17 cellular contexts compared by ENCODE assay signal in genomic region chr2:52402128-52402527, GRCh38.
DNase-seq lines count a peak whose midpoint lies in the region; ATAC-seq, FAIRE-seq and TF ChIP-seq lines count a peak whose summit lies in the region.
"Had no signal": no experiment of that assay in that cellular context is flagged by ENCODE, and none has a peak within 500 bp of the region (broad histone marks: within the 10 kb centered on the region; RNA-seq: fewer than 3 reads in every experiment).

No MANE protein-coding gene starts in this region.

- no peaks in the 10 kb centered on the region for H3K9me3 ChIP-seq in body of pancreas
- H3K9me3 ChIP-seq in pancreas = no peaks in the 10 kb centered on the region
- H3K9me3 ChIP-seq in upper lobe of right lung = no peaks in the 10 kb centered on the region

- TF ChIP-seq POLR2A in body of pancreas (IDR thresholded peaks at IDR 0.05) = no peak

- WGBS in body of pancreas, 2 donors = 33 to 44% methylated on average over 6 of the region's 6 CpGs
- WGBS in pancreas, 2 donors = 35% methylated on average over 6 of the region's 6 CpGs

- peak; percentile 49 for DNase-seq in NCI-H2171 treated with DMSO at 0.1 percent for 48 hours (lab: John Stamatoyannopoulos, UW)
- DNase-seq in NCI-H2171 (lab: John Stamatoyannopoulos, UW) = no peak
- peak; percentile 64 to 78 (median 70) for DNase-seq in body of pancreas
- peak in 5 of 6 donors; percentile 41 to 73 (median 66) for DNase-seq in pancreas
- DNase-seq in stimulated activated CD4-positive, alpha-beta T cell treated with anti-CD3 and anti-CD28 coated beads, Interleukin-15, amount 100 ng/mL, for 24 hours = no peak
- no peak for DNase-seq in upper lobe of right lung
- DNase-seq: Calu3; CD8-positive, alpha-beta T cell; GOT3; H9 had no signal

- peaks cover 9% of the 10 kb centered on the region for H3K4me1 ChIP-seq in body of pancreas
- no peaks in the 10 kb centered on the region for H3K4me1 ChIP-seq in pancreas
- H3K4me1 ChIP-seq in upper lobe of right lung = no peaks in the 10 kb centered on the region

- no peak for FAIRE-seq in pancreas (lab: Jason Lieb, UNC)
- FAIRE-seq: G401.6, GM12891, GM18507, HepG2, HTR-8/SVneo had no signal

- H3K4me3 ChIP-seq in body of pancreas = no peak overlapping the region
- H3K4me3 ChIP-seq in pancreas = no peak overlapping the region
- H3K4me3 ChIP-seq in upper lobe of right lung = no peak overlapping the region
- H3K4me3 ChIP-seq: BLaER1 treated with 17β-estradiol and CSF1 and Interleukin-3, amounts not matched to agents 10 nM and 100 nM had no signal

- H3K27me3 ChIP-seq in body of pancreas (no peaks in the 10 kb centered on the region), pancreas (no peaks in the 10 kb centered on the region), upper lobe of right lung (no peaks in the 10 kb centered on the region)
- H3K27me3 ChIP-seq: BLaER1 treated with 17β-estradiol and CSF1 and Interleukin-3, amounts not matched to agents 10 nM and 100 nM had no signal

- intact Hi-C loops in body of pancreas (cut with DNase I) = no loop called here
- intact Hi-C loops in pancreas (cut with DNase I) = no loop called here
- intact Hi-C loops in upper lobe of right lung (cut with DNase I) = no loop called here

- H3K27ac ChIP-seq in body of pancreas (peak overlapping the region in 1 of 4 donors; percentile 41), pancreas (no peak overlapping the region), upper lobe of right lung (no peak overlapping the region)
- H3K27ac ChIP-seq: BLaER1 treated with 17β-estradiol and CSF1 and Interleukin-3, amounts not matched to agents 10 nM and 100 nM had no signal

- TF ChIP-seq CTCF in body of pancreas (IDR thresholded peaks at IDR 0.05) (no peak), pancreas (IDR thresholded peaks at IDR 0.05) (no peak), upper lobe of right lung (IDR thresholded peaks at IDR 0.05) (no peak)

- ATAC-seq in body of pancreas (peak; percentile 82), pancreas (peak; percentile 87 to 98 (median 92)), GM18520 (IDR thresholded peaks at IDR 0.05; ENCODE audit: unreplicated experiment) (no peak), upper lobe of right lung (no peak)
- ATAC-seq: CD8-positive, alpha-beta T cell; HepG2 had no signal

- H3K36me3 ChIP-seq in body of pancreas (replicated peaks in 1 of 2; ENCODE audit: insufficient read depth in 1 of 2, low read depth in 2 of 2) = no peaks in the 10 kb centered on the region
- no peaks in the 10 kb centered on the region for H3K36me3 ChIP-seq in pancreas
- no peaks in the 10 kb centered on the region for H3K36me3 ChIP-seq in upper lobe of right lung
- H3K36me3 ChIP-seq: BLaER1 treated with 17β-estradiol and CSF1 and Interleukin-3, amounts not matched to agents 10 nM and 100 nM had no signal

Comparison
In these comparisons a context has a peak if more than half of its experiments do, and no peak if none do; other contexts are left out.
1. DNase-seq: peak in NCI-H2171 treated with DMSO at 0.1 percent for 48 hours (single experiment), body of pancreas (4 of 4) and pancreas (5 of 6); none in NCI-H2171 (single experiment), stimulated activated CD4-positive, alpha-beta T cell treated with anti-CD3 and anti-CD28 coated beads, Interleukin-15, amount 100 ng/mL, for 24 hours (single experiment) and upper lobe of right lung (single experiment).
2. ATAC-seq: peak in body of pancreas (single experiment) and pancreas (4 of 4); none in GM18520 (single experiment) and upper lobe of right lung (single experiment).